ENCODE assay signal across 9 cellular contexts in genomic region chr6:170554086-170554887, GRCh38. TPM values are rescaled to one million over a fixed set of nuclear protein-coding genes. Genes with fewer than 3 reads are reported as not detected.
DNase-seq lines count a peak whose midpoint lies in the region; ATAC-seq and TF ChIP-seq lines count a peak whose summit lies in the region.
"Had no signal": no experiment of that assay in that cellular context is flagged by ENCODE, and none has a peak within 500 bp of the region (broad histone marks: within the 10 kb centered on the region; RNA-seq: fewer than 3 reads in every experiment).

Gene TBP, plus strand, starts transcription at chr6:170554369. Its CDS starts 2,661 bp downstream, at chr6:170557030.

- ATAC-seq in GM19035 (IDR thresholded peaks at IDR 0.05; ENCODE audit: unreplicated experiment) (peak; percentile 95), HG03342 (IDR thresholded peaks at IDR 0.05; ENCODE audit: unreplicated experiment) (peak; percentile 96)
- peak; percentile 90 for ATAC-seq in central memory CD8-positive, alpha-beta T cell (replicated peaks; ENCODE audit: extremely low read depth, poor library complexity, severe bottlenecking)

- no peak within 1 kb of the TSS for H3K4me3 Mint-ChIP-seq in central memory CD8-positive, alpha-beta T cell
- H3K4me3 Mint-ChIP-seq: activated naive CD8-positive, alpha-beta T cell had no signal

- WGBS in spleen, 5 donors = 0 to 1% (median 0%) methylated on average over 43 to 48 of the region's 48 CpGs

- TF ChIP-seq POLR2A in spleen (IDR thresholded peaks at IDR 0.05) = no peak

- H3K27ac Mint-ChIP-seq in central memory CD8-positive, alpha-beta T cell (ENCODE audit: low read depth) = no peak within 1 kb of the TSS
- H3K27ac Mint-ChIP-seq: activated naive CD8-positive, alpha-beta T cell had no signal

- H3K4me1 ChIP-seq in spleen = peaks cover 43 to 79% (median 65%) of the 10 kb centered on the region in 6 donors

- H3K9me3 ChIP-seq in spleen = no peaks in the 10 kb centered on the region

- DNase-seq in AG10803 (ENCODE audit: low read depth) (peak; percentile 99), NCI-H345 treated with DMSO at 0.1 percent for 48 hours (lab: John Stamatoyannopoulos, UW; ENCODE audit: unreplicated experiment) (peak; percentile 96), inferior parietal cortex (ENCODE audit: extremely low spot score) (peak; percentile 100), spleen (peak; percentile 98)
- DNase-seq in activated CD4-positive, CD25-positive, alpha-beta regulatory T cell (lab: John Stamatoyannopoulos, UW) = peak; percentile 85 to 95 (median 94)
- DNase-seq in central memory CD8-positive, alpha-beta T cell (ENCODE audit: low spot score in 2 of 2) = peak; percentile 96 to 98

- intact Hi-C loops in spleen (cut with DNase I; ENCODE audit: low total_unique reads) = no loop called here

- TF ChIP-seq CTCF in AG10803 (conservative IDR thresholded peaks at IDR 0.05; ENCODE audit: low read length) = no peak
- TF ChIP-seq CTCF in spleen (IDR thresholded peaks at IDR 0.05 in 8 of 11, conservative IDR thresholded peaks at IDR 0.05 in 3 of 11) = peak in 6 of 11 experiments; percentile 7 to 47 (median 33)

- H3K27me3 Mint-ChIP-seq in central memory CD8-positive, alpha-beta T cell = no peaks in the 10 kb centered on the region
- H3K27me3 Mint-ChIP-seq: activated naive CD8-positive, alpha-beta T cell had no signal

- no peaks in the 10 kb centered on the region for H3K9me3 Mint-ChIP-seq in central memory CD8-positive, alpha-beta T cell

- H3K4me1 Mint-ChIP-seq in central memory CD8-positive, alpha-beta T cell = peaks cover 46% of the 10 kb centered on the region

- H3K4me3 ChIP-seq in AG10803 (ENCODE audit: low read length) (peak within 1 kb of the TSS; percentile 96), spleen (peak within 1 kb of the TSS; percentile 85 to 97 (median 94))

- peaks cover 21% of the 10 kb centered on the region for H3K36me3 Mint-ChIP-seq in central memory CD8-positive, alpha-beta T cell (ENCODE audit: insufficient read depth)

- H3K27me3 ChIP-seq in spleen (replicated peaks in 1 of 7) = no peaks in the 10 kb centered on the region

- H3K36me3 ChIP-seq in spleen = peaks cover 0 to 46% (median 26%) of the 10 kb centered on the region in 6 donors

- H3K27ac ChIP-seq in spleen = peak within 1 kb of the TSS; percentile 87 to 99 (median 96)

RNA-seq across cellular contexts. Expression of gene TBP, which starts in this region (rescaled TPM):
- 10 to 100 TPM; 14.7 to 28.4 (median 17.5) TPM for total RNA-seq in spleen
- polyA plus RNA-seq in spleen = 10 to 100 TPM; 12.0 to 20.7 (median 19.3) TPM

Comparison
In these comparisons a context has a peak if more than half of its experiments do, and no peak if none do; other contexts are left out.
1. Peak in every context shown above with its lines: DNase-seq, ATAC-seq, H3K4me3 ChIP-seq and H3K27ac ChIP-seq.